9 cellular contexts compared by ENCODE assay signal in the genomic region with DNA sequence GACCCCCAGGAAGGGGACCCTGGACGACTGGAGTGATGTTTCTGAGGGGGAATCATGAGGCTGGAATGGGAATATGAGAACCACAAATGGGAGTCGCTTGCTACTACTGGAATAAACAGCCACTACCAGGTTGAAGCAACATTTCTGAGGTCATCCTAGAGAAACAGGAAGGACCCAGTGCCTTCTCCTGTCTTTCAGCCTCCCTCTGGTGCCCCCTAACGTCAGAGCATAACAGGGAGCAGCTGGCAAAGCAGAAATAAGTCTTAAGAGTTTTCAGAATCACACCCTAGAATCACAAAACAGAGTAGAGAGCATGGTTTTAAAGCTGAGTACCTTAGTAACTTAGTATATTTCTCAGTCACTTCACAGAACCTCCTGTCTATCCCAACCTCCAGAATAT.
DNase-seq lines count a peak whose midpoint lies in the region; ATAC-seq and TF ChIP-seq lines count a peak whose summit lies in the region.
"Had no signal": no experiment of that assay in that cellular context is flagged by ENCODE, and none has a peak within 500 bp of the region (broad histone marks: within the 10 kb centered on the region; RNA-seq: fewer than 3 reads in every experiment).

No MANE protein-coding gene starts in this region.

- H3K4me2 ChIP-seq in OCI-LY3 (ENCODE audit: low read length) = peak overlapping the region; percentile 64

- peak; percentile 87 for ATAC-seq in GM18511 (IDR thresholded peaks at IDR 0.05; ENCODE audit: unreplicated experiment)
- ATAC-seq in HG03097 (IDR thresholded peaks at IDR 0.05; ENCODE audit: low FRiP score, unreplicated experiment) = peak; percentile 54
- no peak for ATAC-seq in HG03039 (IDR thresholded peaks at IDR 0.05; ENCODE audit: unreplicated experiment)

- H4K20me1 ChIP-seq in OCI-LY3 (ENCODE audit: insufficient read depth, low read length) = no peaks in the 10 kb centered on the region

- no peaks in the 10 kb centered on the region for H3K9me3 ChIP-seq in OCI-LY3 (ENCODE audit: insufficient read depth, low read length)

- CTCF ChIA-PET in BJ (lab: Yijun Ruan, JAX) = interaction anchor here (0.6 to 2.1 kb wide), 4 partner anchors 13 to 337 kb away, joined by 3 to 8 read pairs (median 4); no protein-coding TSS in a partner anchor

- no peak for DNase-seq in BJ (ENCODE audit: low read depth)
- DNase-seq in fibroblast of the aortic adventitia (ENCODE audit: low read depth) = peak; percentile 61
- no peak for DNase-seq in NCI-H1105 treated with DMSO at 0.1 percent for 48 hours (lab: John Stamatoyannopoulos, UW)
- DNase-seq in dermis blood vessel endothelial cell = no peak
- DNase-seq: naive B cell had no signal

- 0 out of 2 replicates have a peak overlapping the region, but pooled peaks have one; percentile 34 for H3K9ac ChIP-seq in OCI-LY3 (ENCODE audit: low read length)

- H3K4me3 ChIP-seq in BJ (ENCODE audit: low read depth, low read length) (no peak overlapping the region), OCI-LY3 (ENCODE audit: low read length) (peak overlapping the region; percentile 66), fibroblast of the aortic adventitia (ENCODE audit: low read depth, low read length) (no peak overlapping the region)

- peak overlapping the region; percentile 80 for H2AFZ ChIP-seq in OCI-LY3 (ENCODE audit: low read depth, low read length)

- H3K27me3 ChIP-seq in BJ (ENCODE audit: control insufficient read depth, insufficient read depth, low read length) (no peaks in the 10 kb centered on the region; the same call in none of the 2 replicates), OCI-LY3 (ENCODE audit: low read depth, low read length) (0 out of 2 replicates have a peak, but pooled peaks cover 3% of the 10 kb centered on the region)

- H3K79me2 ChIP-seq in OCI-LY3 (ENCODE audit: low read length) = no peaks in the 10 kb centered on the region

- H3K27ac ChIP-seq in OCI-LY3 (ENCODE audit: low read length) = no peak overlapping the region

- no peaks in the 10 kb centered on the region for H3K4me1 ChIP-seq in OCI-LY3 (ENCODE audit: low read length)

- H3K36me3 ChIP-seq in BJ (ENCODE audit: control insufficient read depth, insufficient read depth, low read length) (no peaks in the 10 kb centered on the region), OCI-LY3 (replicated peaks; ENCODE audit: low read depth, low read length) (no peaks in the 10 kb centered on the region)

- peak; percentile 69 for TF ChIP-seq CTCF in BJ (IDR thresholded peaks at IDR 0.05; ENCODE audit: insufficient read depth, low read depth, low read length)
- peak; percentile 91 for TF ChIP-seq CTCF in OCI-LY3 (IDR thresholded peaks at IDR 0.05; ENCODE audit: low read depth, low read length)
- peak; percentile 69 for TF ChIP-seq CTCF in fibroblast of the aortic adventitia (IDR thresholded peaks at IDR 0.05; ENCODE audit: insufficient read depth, low read length)

- POLR2A ChIA-PET in BJ (lab: Charles Lee) = no interaction called here
